7 cellular contexts compared by ENCODE assay signal in genomic region chr2:17193433-17193890, GRCh38.
DNase-seq lines count a peak whose midpoint lies in the region; ATAC-seq, FAIRE-seq and TF ChIP-seq lines count a peak whose summit lies in the region.
"Not testable (repeated sequence)": the region's sequence is repeated elsewhere in the genome, so short reads cannot be mapped to it uniquely, and the experiment has no call there.

No MANE protein-coding gene starts in this region.

- H3K27ac Mint-ChIP-seq in WTC11, endodermal cell: not testable (repeated sequence)

- H3K4me1 Mint-ChIP-seq in WTC11: not testable (repeated sequence)
- peaks cover 19% of the 10 kb centered on the region for H3K4me1 Mint-ChIP-seq in endodermal cell

- not testable (repeated sequence) for TF ChIP-seq EP300 in HepG2 (IDR thresholded peaks at IDR 0.05; ENCODE audit: low read depth in 2 of 2, low read length in 2 of 2); HepG2 (CRISPR knock-in tag; IDR thresholded peaks at IDR 0.05; ENCODE audit: borderline replicate concordance)

- not testable (repeated sequence) for TF ChIP-seq RAD21 in HepG2 (CRISPR knock-in tag; IDR thresholded peaks at IDR 0.05)

- not testable (repeated sequence) for H3K36me3 Mint-ChIP-seq in WTC11; endodermal cell (ENCODE audit: low read depth)

- H3K9ac ChIP-seq in endodermal cell (ENCODE audit: extremely low read depth, low read length, poor library complexity, severe bottlenecking); HepG2 (ENCODE audit: insufficient read depth, low read depth, low read length): not testable (repeated sequence)

- not testable (repeated sequence) for H3K9me3 ChIP-seq in endodermal cell (ENCODE audit: control insufficient read depth, low read length); HepG2 (ENCODE audit: low read length); spleen; upper lobe of right lung

- H4K20me1 ChIP-seq in HepG2 (ENCODE audit: insufficient read depth, low read length): not testable (repeated sequence)

- WGBS in endodermal cell (ENCODE audit: insufficient coverage in 1 of 2, insufficient read length in 1 of 2), 2 experiments: 96 to 97% methylated on average over 26 to 32 of the region's 32 CpGs
- WGBS in HepG2 (ENCODE audit: low lambda C conversion rate): 77% methylated on average over 20 of the region's 32 CpGs
- WGBS in spleen, 5 donors: 93 to 99% (median 96%) methylated on average over 14 to 32 of the region's 32 CpGs

- not testable (repeated sequence) for H3K27ac ChIP-seq in endodermal cell (ENCODE audit: low read depth, low read length); HepG2 (ENCODE audit: extremely low read length, insufficient read depth, low read length); spleen; upper lobe of right lung

- H3K27me3 ChIP-seq in endodermal cell (ENCODE audit: control insufficient read depth, insufficient read depth, low read length, poor library complexity, severe bottlenecking); HepG2 (ENCODE audit: control insufficient read depth in 1 of 2, insufficient read depth in 2 of 2, low read length in 2 of 2); spleen (replicated peaks in 1 of 7); upper lobe of right lung: not testable (repeated sequence)

- H3K4me1 ChIP-seq in endodermal cell (ENCODE audit: control insufficient read depth, insufficient read depth, low read length); HepG2 (ENCODE audit: insufficient read depth, low read length); spleen; upper lobe of right lung: not testable (repeated sequence)

- not testable (repeated sequence) for H3K4me3 Mint-ChIP-seq in WTC11
- peak overlapping the region; percentile 34 for H3K4me3 Mint-ChIP-seq in endodermal cell

- not testable (repeated sequence) for H3K79me2 ChIP-seq in HepG2 (ENCODE audit: insufficient read depth, low read length)

- FAIRE-seq in HepG2 (lab: Jason Lieb, UNC): not testable (repeated sequence)

- H3K4me3 ChIP-seq in endodermal cell (ENCODE audit: low read length); HepG2 (replicated peaks in 1 of 3; ENCODE audit: insufficient read depth in 1 of 3, low read depth in 2 of 3, low read length in 3 of 3); spleen; upper lobe of right lung: not testable (repeated sequence)

- CTCF ChIA-PET in WTC11 (lab: Charles Lee): interaction anchor here (1.2 kb wide), 1 partner anchor 116 kb away, joined by 3 read pairs; no protein-coding TSS in a partner anchor
- CTCF ChIA-PET in HepG2 (lab: Yijun Ruan, JAX; ENCODE audit: low intra/inter-chr PET ratio, low total read pairs): not testable (repeated sequence)

- H3K9me3 Mint-ChIP-seq in WTC11, endodermal cell: not testable (repeated sequence)

- intact Hi-C loops in left ventricle myocardium superior (cut with micrococcal nuclease); HepG2 (cut with micrococcal nuclease; ENCODE audit: unreplicated experiment); spleen (cut with DNase I; ENCODE audit: low total_unique reads); upper lobe of right lung (cut with DNase I): not testable (repeated sequence)

- H3K36me3 ChIP-seq in endodermal cell (ENCODE audit: control insufficient read depth, insufficient read depth, low read length); HepG2 (replicated peaks in 1 of 2; ENCODE audit: control insufficient read depth in 1 of 2, insufficient read depth in 2 of 2, low read length in 2 of 2); spleen; upper lobe of right lung: not testable (repeated sequence)

- not testable (repeated sequence) for TF ChIP-seq POLR2A in HepG2 (IDR thresholded peaks at IDR 0.05; ENCODE audit: insufficient read depth in 1 of 2, low read depth in 2 of 2, low read length in 2 of 2); spleen (IDR thresholded peaks at IDR 0.05)

- DNase-seq in WTC11 (ENCODE audit: low spot score): peak; percentile 19
- DNase-seq in endodermal cell; HepG2 (ENCODE audit: low spot score): not testable (repeated sequence)
- DNase-seq in left ventricle myocardium superior: peak; percentile 14
- peak; percentile 75 for DNase-seq in spleen
- peak; percentile 44 for DNase-seq in upper lobe of right lung

- H3K27me3 Mint-ChIP-seq in WTC11 (ENCODE audit: low read depth); endodermal cell (ENCODE audit: insufficient read depth): not testable (repeated sequence)

- not testable (repeated sequence) for H2AFZ ChIP-seq in HepG2 (ENCODE audit: low read length)

- BruUV-seq in HepG2 (replicated peaks; lab: Mats Ljungman, UMichigan): not testable (repeated sequence)

- TF ChIP-seq CTCF in WTC11 (IDR thresholded peaks at IDR 0.05); endodermal cell (conservative IDR thresholded peaks at IDR 0.05); HepG2 (CRISPR knock-in tag; IDR thresholded peaks at IDR 0.05); spleen (IDR thresholded peaks at IDR 0.05 in 8 of 11, conservative IDR thresholded peaks at IDR 0.05 in 3 of 11); upper lobe of right lung (IDR thresholded peaks at IDR 0.05): not testable (repeated sequence)

- in situ Hi-C loops in HepG2 (cut with HindIII; ENCODE audit: extremely low pct_ligation_motif_present, low pct_unique_long_range_greater_than_20kb): not testable (repeated sequence)

- not testable (repeated sequence) for H3K4me2 ChIP-seq in HepG2 (ENCODE audit: low read depth, low read length)

- POLR2A ChIA-PET in WTC11 (lab: Charles Lee): interaction anchor here (0.9 kb wide), 1 partner anchor 16 kb away, joined by 3 read pairs; no protein-coding TSS in a partner anchor
- POLR2A ChIA-PET in HepG2 (lab: Yijun Ruan, JAX): not testable (repeated sequence)

- ATAC-seq in GM18511 (IDR thresholded peaks at IDR 0.05; ENCODE audit: unreplicated experiment): peak; percentile 67
- ATAC-seq in WTC11, left ventricle myocardium superior, HepG2, upper lobe of right lung: not testable (repeated sequence)

TF ChIP-seq in HepG2, 621 proteins besides CTCF, POLR2A, EP300 and RAD21:
- TF ChIP-seq ZNF768 (CRISPR knock-in tag; IDR thresholded peaks at IDR 0.05): peak; percentile 25; the same call in 1 of the 2 replicates
